ENCODE assay signal across 8 cellular contexts in the genomic region with DNA sequence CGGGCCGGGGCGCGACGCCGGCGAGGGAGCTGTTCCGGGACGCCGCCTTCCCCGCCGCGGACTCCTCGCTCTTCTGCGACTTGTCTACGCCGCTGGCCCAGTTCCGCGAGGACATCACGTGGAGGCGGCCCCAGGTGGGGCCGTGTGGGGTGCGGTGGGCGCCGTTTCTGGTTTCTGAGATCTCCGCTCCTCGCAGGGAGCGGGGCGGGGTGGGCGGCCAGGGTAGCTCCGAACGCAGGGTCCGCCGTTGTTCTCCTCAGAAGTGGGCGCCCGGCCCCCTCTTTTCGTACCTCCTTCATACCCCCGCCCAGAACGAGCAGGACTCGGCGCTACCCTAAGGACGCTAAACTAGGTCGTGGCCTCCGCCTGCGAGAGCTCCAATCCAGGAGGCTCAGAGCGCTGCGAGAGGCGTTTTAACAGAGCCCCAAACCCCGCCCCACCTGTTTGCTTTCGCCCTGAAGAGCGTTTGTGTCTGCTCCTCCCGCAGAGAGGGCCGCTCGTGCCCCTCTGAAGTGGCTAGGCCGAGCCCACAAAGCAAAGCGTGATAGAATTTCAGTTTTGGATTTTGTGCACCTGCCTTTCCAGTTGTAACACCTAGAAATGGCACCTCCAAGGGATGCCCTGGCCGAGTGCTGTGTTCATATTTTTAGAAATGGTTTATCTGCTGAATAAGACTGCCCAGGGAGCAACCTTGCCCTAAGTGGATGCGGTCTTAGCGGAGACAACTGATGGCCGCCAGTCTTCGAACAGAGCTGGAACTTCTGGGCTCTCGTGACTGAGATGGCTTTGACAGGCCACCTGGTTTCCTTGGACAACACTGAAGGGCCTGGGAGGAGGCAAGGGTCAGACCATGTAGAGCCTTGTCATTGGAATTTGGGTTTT. TPM values are rescaled to one million over a fixed set of nuclear protein-coding genes. Genes with fewer than 3 reads are reported as not detected.
A peak's percentile ranks its signal among the peaks of the same experiment; 100 is the strongest.
DNase-seq lines count a peak whose midpoint lies in the region; ATAC-seq, FAIRE-seq and TF ChIP-seq lines count a peak whose summit lies in the region.

No MANE protein-coding gene starts in this region.

- ATAC-seq in HG03039 (IDR thresholded peaks at IDR 0.05; ENCODE audit: unreplicated experiment): peak; percentile 3
- no peak for ATAC-seq in GM19328 (IDR thresholded peaks at IDR 0.05; ENCODE audit: unreplicated experiment)
- no peak for ATAC-seq in HG02642 (IDR thresholded peaks at IDR 0.05; ENCODE audit: poor library complexity, unreplicated experiment)

- no peaks in the 10 kb centered on the region for H3K9me3 ChIP-seq in OCI-LY1 (ENCODE audit: low read length)

- H3K27me3 ChIP-seq in OCI-LY1 (ENCODE audit: insufficient read depth, low read length) (no peaks in the 10 kb centered on the region), rectal smooth muscle tissue (ENCODE audit: control insufficient read depth, insufficient read depth, low read length) (no peaks in the 10 kb centered on the region)

- DNase-seq in GM12891 (ENCODE audit: insufficient read length, low spot score) (no peak), glutamatergic neuron (peak; percentile 47)
- peak; percentile 49 for DNase-seq in activated gamma-delta T cell treated with anti-CD3 and anti-CD28 coated beads, Interleukin-2, amount 50 U/mL, for 16 hours (ENCODE audit: low read depth)

- H3K9me3 Mint-ChIP-seq in glutamatergic neuron (ENCODE audit: unreplicated experiment): peaks cover 30% of the 10 kb centered on the region

- H3K9ac ChIP-seq in OCI-LY1 (ENCODE audit: low read length) (peak overlapping the region; percentile 80), rectal smooth muscle tissue (ENCODE audit: low read length) (peak overlapping the region; percentile 54)

- peaks cover 6% of the 10 kb centered on the region; the same call in 1 of the 2 replicates for H3K79me2 ChIP-seq in OCI-LY1 (ENCODE audit: insufficient read depth, low read length)

- peaks cover 6% of the 10 kb centered on the region for H3K36me3 Mint-ChIP-seq in glutamatergic neuron (ENCODE audit: unreplicated experiment)

- TF ChIP-seq CTCF in OCI-LY1 (IDR thresholded peaks at IDR 0.05; ENCODE audit: low read length) (no peak), glutamatergic neuron (IDR thresholded peaks at IDR 0.05; ENCODE audit: partially characterized antibody, unreplicated experiment) (no peak)

- no peak for TF ChIP-seq POLR2A in GM12891 (IDR thresholded peaks at IDR 0.05; ENCODE audit: low read depth, low read length)

- peak overlapping the region; percentile 71 for H3K4me3 ChIP-seq in OCI-LY1 (ENCODE audit: low read depth, low read length, poor library complexity, severe bottlenecking)
- peak overlapping the region; percentile 80 for H3K4me3 ChIP-seq in rectal smooth muscle tissue (ENCODE audit: low read length)

- no peaks in the 10 kb centered on the region for H3K9me2 ChIP-seq in OCI-LY1 (ENCODE audit: low read depth, low read length)

- no peaks in the 10 kb centered on the region for H4K20me1 ChIP-seq in OCI-LY1 (ENCODE audit: insufficient read depth, low read length)

- peak overlapping the region; percentile 84 for H3K4me3 Mint-ChIP-seq in glutamatergic neuron (ENCODE audit: unreplicated experiment)

- H3K27ac ChIP-seq in OCI-LY1 (ENCODE audit: low read depth, low read length, poor library complexity, severe bottlenecking): no peak overlapping the region
- H3K27ac ChIP-seq in rectal smooth muscle tissue (ENCODE audit: low read depth, low read length): peak overlapping the region; percentile 39

- peaks cover 26% of the 10 kb centered on the region for H3K4me1 Mint-ChIP-seq in glutamatergic neuron (ENCODE audit: low read depth, unreplicated experiment)

- FAIRE-seq in GM12891 (lab: Jason Lieb, UNC): peak; percentile 87

- H3K4me1 ChIP-seq in OCI-LY1 (ENCODE audit: insufficient read depth, low read length, severe bottlenecking): peaks cover 40% of the 10 kb centered on the region
- H3K4me1 ChIP-seq in rectal smooth muscle tissue (ENCODE audit: control insufficient read depth, insufficient read depth, low read length): peaks cover 18% of the 10 kb centered on the region

- peak overlapping the region; percentile 33 for H3K27ac Mint-ChIP-seq in glutamatergic neuron (ENCODE audit: unreplicated experiment)

- no peak overlapping the region for H2AFZ ChIP-seq in OCI-LY1 (ENCODE audit: low read length)

- H3K36me3 ChIP-seq in OCI-LY1 (ENCODE audit: insufficient read depth, low read length): peaks cover 5% of the 10 kb centered on the region; the same call in 1 of the 2 replicates
- H3K36me3 ChIP-seq in rectal smooth muscle tissue (ENCODE audit: control insufficient read depth, insufficient read depth, low read length): peaks cover 10% of the 10 kb centered on the region

- H3K4me2 ChIP-seq in OCI-LY1 (ENCODE audit: low read length): peak overlapping the region; percentile 83

- H3K27me3 Mint-ChIP-seq in glutamatergic neuron (ENCODE audit: unreplicated experiment): peaks cover 13% of the 10 kb centered on the region

- no peaks in the 10 kb centered on the region for H3F3A ChIP-seq in OCI-LY1 (ENCODE audit: insufficient read depth, low read length)

TF ChIP-seq in GM12891, 5 proteins besides CTCF, POLR2A, EP300 and RAD21:
- TF ChIP-seq SPI1 (IDR thresholded peaks at IDR 0.05; ENCODE audit: low read depth, low read length): no peak
- TF ChIP-seq PAX5 (IDR thresholded peaks at IDR 0.05; ENCODE audit: insufficient read depth, low read length, severe bottlenecking): no peak
- TF ChIP-seq POU2F2 (IDR thresholded peaks at IDR 0.05; ENCODE audit: low read depth, low read length): no peak
- no peak for TF ChIP-seq POLR2AphosphoS5 (IDR thresholded peaks at IDR 0.05; ENCODE audit: low read depth, low read length)
- no peak for TF ChIP-seq TAF1 (IDR thresholded peaks at IDR 0.05; ENCODE audit: low read depth, low read length)

RNA-seq across cellular contexts. Expression of a gene that starts 0.6 kb away (rescaled TPM):
- polyA plus RNA-seq in GM12891 (2012; ENCODE audit: low read depth, missing spikeins): 15.6 TPM
- 67.1 TPM for total RNA-seq in glutamatergic neuron (ENCODE audit: unreplicated experiment)

RNA-seq across cellular contexts. Expression of a gene that starts 18.9 kb away (rescaled TPM):
- polyA plus RNA-seq in GM12891 (2012; ENCODE audit: low read depth, missing spikeins): 26.9 TPM
- total RNA-seq in glutamatergic neuron (ENCODE audit: unreplicated experiment): 20.9 TPM

RNA-seq across cellular contexts. Expression of a gene that starts 27.0 kb away (rescaled TPM):
- polyA plus RNA-seq in GM12891 (2012; ENCODE audit: low read depth, missing spikeins): 6.9 TPM
- total RNA-seq in glutamatergic neuron (ENCODE audit: unreplicated experiment): 2.8 TPM

RNA-seq across cellular contexts. Expression of a gene that starts 29.4 kb away (rescaled TPM):
- polyA plus RNA-seq in GM12891 (2012; ENCODE audit: low read depth, missing spikeins): 8.3 TPM
- total RNA-seq in glutamatergic neuron (ENCODE audit: unreplicated experiment): 9.0 TPM

RNA-seq across cellular contexts. Expression of a gene that starts 38.1 kb away (rescaled TPM):
- polyA plus RNA-seq in GM12891 (2012; ENCODE audit: low read depth, missing spikeins): 1.6 TPM
- 1.5 TPM for total RNA-seq in glutamatergic neuron (ENCODE audit: unreplicated experiment)
